ENCODE assay signal across 1 cellular context in genomic region chr17:3893003-3893719, GRCh38.
TF ChIP-seq lines count a peak whose summit lies in the region.

Gene CAMKK1, minus strand, starts transcription at chr17:3893053. Its CDS starts 7,366 bp downstream, at chr17:3885687.

TF ChIP-seq in K562, 482 proteins besides CTCF, POLR2A, EP300 and RAD21 (continues in another document):
- TF ChIP-seq CHD7 (IDR thresholded peaks at IDR 0.05; ENCODE audit: low read depth, low read length), result no peak
- peak; percentile 21 for TF ChIP-seq TAF1 (IDR thresholded peaks at IDR 0.05; ENCODE audit: control insufficient read depth, extremely low read depth, insufficient read depth, low read length, severe bottlenecking)
- TF ChIP-seq, protein P1, sequence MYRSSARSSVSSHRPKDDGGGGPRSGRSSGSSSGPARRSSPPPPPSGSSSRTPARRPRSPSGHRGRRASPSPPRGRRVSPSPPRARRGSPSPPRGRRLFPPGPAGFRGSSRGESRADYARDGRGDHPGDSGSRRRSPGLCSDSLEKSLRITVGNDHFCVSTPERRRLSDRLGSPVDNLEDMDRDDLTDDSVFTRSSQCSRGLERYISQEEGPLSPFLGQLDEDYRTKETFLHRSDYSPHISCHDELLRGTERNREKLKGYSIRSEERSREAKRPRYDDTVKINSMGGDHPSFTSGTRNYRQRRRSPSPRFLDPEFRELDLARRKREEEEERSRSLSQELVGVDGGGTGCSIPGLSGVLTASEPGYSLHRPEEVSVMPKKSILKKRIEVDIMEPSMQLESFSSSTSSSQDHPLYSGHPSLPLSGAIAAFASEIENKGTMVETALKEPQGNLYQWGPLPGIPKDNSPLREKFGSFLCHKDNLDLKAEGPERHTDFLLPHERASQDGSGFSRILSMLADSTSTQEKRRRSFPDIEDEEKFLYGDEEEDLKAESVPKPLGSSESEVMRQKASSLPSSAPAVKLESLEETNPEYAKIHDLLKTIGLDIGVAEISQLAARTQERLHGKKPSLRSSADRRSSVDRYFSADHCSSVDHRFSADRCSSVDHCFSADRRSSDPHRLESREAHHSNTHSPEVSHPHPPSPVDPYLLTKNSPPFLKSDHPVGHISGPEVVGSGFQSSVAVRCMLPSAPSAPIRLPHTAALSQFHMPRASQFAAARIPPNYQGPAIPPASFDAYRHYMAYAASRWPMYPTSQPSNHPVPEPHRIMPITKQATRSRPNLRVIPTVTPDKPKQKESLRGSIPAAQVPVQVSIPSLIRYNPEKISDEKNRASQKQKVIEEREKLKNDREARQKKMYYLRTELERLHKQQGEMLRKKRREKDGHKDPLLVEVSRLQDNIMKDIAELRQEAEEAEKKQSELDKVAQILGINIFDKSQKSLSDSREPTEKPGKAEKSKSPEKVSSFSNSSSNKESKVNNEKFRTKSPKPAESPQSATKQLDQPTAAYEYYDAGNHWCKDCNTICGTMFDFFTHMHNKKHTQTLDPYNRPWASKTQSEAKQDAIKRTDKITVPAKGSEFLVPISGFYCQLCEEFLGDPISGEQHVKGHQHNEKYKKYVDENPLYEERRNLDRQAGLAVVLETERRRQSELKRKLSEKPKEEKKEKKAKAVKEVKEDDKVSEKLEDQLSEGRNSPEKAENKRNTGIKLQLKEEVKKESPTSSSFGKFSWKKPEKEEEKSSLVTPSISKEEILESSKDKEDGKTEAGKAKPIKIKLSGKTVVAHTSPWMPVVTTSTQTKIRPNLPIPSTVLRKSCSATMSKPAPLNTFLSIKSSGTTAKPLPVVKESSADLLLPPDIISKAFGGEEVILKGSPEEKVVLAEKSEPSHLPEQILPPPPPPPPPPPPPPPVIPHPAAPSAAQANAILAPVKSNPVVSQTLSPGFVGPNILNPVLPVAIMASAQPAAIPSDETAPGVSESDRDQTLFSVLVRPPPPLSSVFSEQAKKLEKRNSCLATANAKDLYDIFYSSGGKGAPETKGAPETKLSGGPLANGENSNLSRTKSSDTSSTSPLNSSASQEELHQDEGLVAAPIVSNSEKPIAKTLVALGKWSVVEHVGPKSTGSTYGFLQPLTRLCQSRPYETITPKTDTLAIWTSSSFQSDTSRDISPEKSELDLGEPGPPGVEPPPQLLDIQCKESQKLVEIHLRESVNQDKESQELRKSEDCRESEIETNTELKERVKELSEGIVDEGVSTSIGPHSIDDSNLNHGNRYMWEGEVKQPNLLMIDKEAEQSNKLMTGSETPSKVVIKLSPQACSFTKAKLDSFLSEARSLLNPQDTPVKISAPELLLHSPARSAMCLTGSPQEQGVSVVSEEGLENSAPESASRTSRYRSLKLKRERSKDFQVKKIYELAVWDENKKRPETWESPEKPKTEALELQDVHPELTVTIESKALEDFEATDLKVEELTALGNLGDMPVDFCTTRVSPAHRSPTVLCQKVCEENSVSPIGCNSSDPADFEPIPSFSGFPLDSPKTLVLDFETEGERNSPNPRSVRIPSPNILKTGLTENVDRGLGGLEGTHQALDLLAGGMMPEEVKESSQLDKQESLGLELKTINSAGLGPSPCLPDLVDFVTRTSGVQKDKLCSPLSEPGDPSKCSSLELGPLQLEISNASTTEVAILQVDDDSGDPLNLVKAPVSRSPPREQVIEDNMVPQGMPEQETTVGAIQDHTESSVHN (IDR thresholded peaks at IDR 0.05; ENCODE audit: borderline replicate concordance in 1 of 2, low read depth in 1 of 2), result no peak
- no peak for TF ChIP-seq MCM7 (IDR thresholded peaks at IDR 0.05)
- TF ChIP-seq, protein P2, sequence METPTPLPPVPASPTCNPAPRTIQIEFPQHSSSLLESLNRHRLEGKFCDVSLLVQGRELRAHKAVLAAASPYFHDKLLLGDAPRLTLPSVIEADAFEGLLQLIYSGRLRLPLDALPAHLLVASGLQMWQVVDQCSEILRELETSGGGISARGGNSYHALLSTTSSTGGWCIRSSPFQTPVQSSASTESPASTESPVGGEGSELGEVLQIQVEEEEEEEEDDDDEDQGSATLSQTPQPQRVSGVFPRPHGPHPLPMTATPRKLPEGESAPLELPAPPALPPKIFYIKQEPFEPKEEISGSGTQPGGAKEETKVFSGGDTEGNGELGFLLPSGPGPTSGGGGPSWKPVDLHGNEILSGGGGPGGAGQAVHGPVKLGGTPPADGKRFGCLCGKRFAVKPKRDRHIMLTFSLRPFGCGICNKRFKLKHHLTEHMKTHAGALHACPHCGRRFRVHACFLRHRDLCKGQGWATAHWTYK (CRISPR knock-in tag; IDR thresholded peaks at IDR 0.05), result peak; percentile 69
- TF ChIP-seq SIN3A (IDR thresholded peaks at IDR 0.05; ENCODE audit: borderline replicate concordance in 2 of 2, control insufficient read depth in 1 of 2, low read depth in 2 of 2, low read length in 2 of 2), result 0 out of 4 replicates have a peak, but pooled peaks of 1 of the 2 experiments have one; percentile 11
- no peak for TF ChIP-seq HDGF (IDR thresholded peaks at IDR 0.05)
- peak; percentile 59 for TF ChIP-seq MAX (CRISPR knock-in tag; IDR thresholded peaks at IDR 0.05)
- no peak for TF ChIP-seq NFE2L1 (tag; IDR thresholded peaks at IDR 0.05; ENCODE audit: borderline replicate concordance, low read depth)
- TF ChIP-seq TOE1 (IDR thresholded peaks at IDR 0.05; ENCODE audit: borderline replicate concordance), result peak; percentile 70; the same call in 1 of the 2 replicates
- no peak for TF ChIP-seq TOE1 (CRISPR knock-in tag; IDR thresholded peaks at IDR 0.05; ENCODE audit: borderline replicate concordance, low read depth)
- TF ChIP-seq, protein P3, sequence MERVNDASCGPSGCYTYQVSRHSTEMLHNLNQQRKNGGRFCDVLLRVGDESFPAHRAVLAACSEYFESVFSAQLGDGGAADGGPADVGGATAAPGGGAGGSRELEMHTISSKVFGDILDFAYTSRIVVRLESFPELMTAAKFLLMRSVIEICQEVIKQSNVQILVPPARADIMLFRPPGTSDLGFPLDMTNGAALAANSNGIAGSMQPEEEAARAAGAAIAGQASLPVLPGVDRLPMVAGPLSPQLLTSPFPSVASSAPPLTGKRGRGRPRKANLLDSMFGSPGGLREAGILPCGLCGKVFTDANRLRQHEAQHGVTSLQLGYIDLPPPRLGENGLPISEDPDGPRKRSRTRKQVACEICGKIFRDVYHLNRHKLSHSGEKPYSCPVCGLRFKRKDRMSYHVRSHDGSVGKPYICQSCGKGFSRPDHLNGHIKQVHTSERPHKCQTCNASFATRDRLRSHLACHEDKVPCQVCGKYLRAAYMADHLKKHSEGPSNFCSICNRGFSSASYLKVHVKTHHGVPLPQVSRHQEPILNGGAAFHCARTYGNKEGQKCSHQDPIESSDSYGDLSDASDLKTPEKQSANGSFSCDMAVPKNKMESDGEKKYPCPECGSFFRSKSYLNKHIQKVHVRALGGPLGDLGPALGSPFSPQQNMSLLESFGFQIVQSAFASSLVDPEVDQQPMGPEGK (CRISPR knock-in tag; IDR thresholded peaks at IDR 0.05; ENCODE audit: borderline replicate concordance), result no peak; the same call in 1 of the 2 replicates
- TF ChIP-seq KAT7 (CRISPR knock-in tag; IDR thresholded peaks at IDR 0.05; ENCODE audit: borderline replicate concordance), result no peak
- 0 out of 2 replicates have a peak, but pooled peaks have one; percentile 57 for TF ChIP-seq ESRRA (IDR thresholded peaks at IDR 0.05; ENCODE audit: borderline replicate concordance, low read depth)
- TF ChIP-seq CREM (IDR thresholded peaks at IDR 0.05; ENCODE audit: low read depth), result peak; percentile 6; the same call in 1 of the 2 replicates
- TF ChIP-seq SUPT5H (IDR thresholded peaks at IDR 0.05), result peak; percentile 72
- no peak for TF ChIP-seq ZNF143 (CRISPR knock-in tag; IDR thresholded peaks at IDR 0.05)
- TF ChIP-seq ATF1 (CRISPR knock-in tag; IDR thresholded peaks at IDR 0.05), result no peak
- peak; percentile 56 for TF ChIP-seq ATF1 (tag; IDR thresholded peaks at IDR 0.05)
- no peak for TF ChIP-seq ILF3 (IDR thresholded peaks at IDR 0.05; ENCODE audit: borderline replicate concordance)
- no peak for TF ChIP-seq ZC3H4 (CRISPR knock-in tag; IDR thresholded peaks at IDR 0.05; ENCODE audit: borderline replicate concordance)
- no peak for TF ChIP-seq ZNF311 (CRISPR knock-in tag; IDR thresholded peaks at IDR 0.05)
- TF ChIP-seq CBX5 (IDR thresholded peaks at IDR 0.05; ENCODE audit: borderline replicate concordance, low read depth), result no peak
- TF ChIP-seq TCF7L2 (IDR thresholded peaks at IDR 0.05; ENCODE audit: low read depth, low read length), result no peak
- peak; percentile 10 to 59 for TF ChIP-seq E2F6 (IDR thresholded peaks at IDR 0.05; ENCODE audit: borderline replicate concordance in 1 of 2, extremely low read depth in 1 of 2, insufficient read depth in 1 of 2, insufficient read length in 1 of 2, low read depth in 1 of 2, low read length in 1 of 2, poor library complexity in 1 of 2, severe bottlenecking in 1 of 2)
- no peak for TF ChIP-seq KAT2B (IDR thresholded peaks at IDR 0.05; ENCODE audit: low read depth, low read length)
- peak; percentile 58 to 66 for TF ChIP-seq NRF1 (conservative IDR thresholded peaks at IDR 0.05 in 1 of 2, IDR thresholded peaks at IDR 0.05 in 1 of 2)
- TF ChIP-seq FOS (IDR thresholded peaks at IDR 0.05; ENCODE audit: extremely low read depth, insufficient read length), result peak; percentile 47
- peak; percentile 54; the same call in 1 of the 2 replicates for TF ChIP-seq PHF8 (IDR thresholded peaks at IDR 0.05; ENCODE audit: borderline replicate concordance, low read length)
